Comparison of ENCODE assay signal across 15 cellular contexts in genomic region chr12:109147954-109148353, GRCh38. TPM values are rescaled to one million over a fixed set of nuclear protein-coding genes. Genes with fewer than 3 reads are reported as not detected.
DNase-seq lines count a peak whose midpoint lies in the region; ATAC-seq and TF ChIP-seq lines count a peak whose summit lies in the region.
"Had no signal": no experiment of that assay in that cellular context is flagged by ENCODE, and none has a peak within 500 bp of the region (broad histone marks: within the 10 kb centered on the region; RNA-seq: fewer than 3 reads in every experiment).

No MANE protein-coding gene starts in this region.

- intact Hi-C loops in heart left ventricle (cut with DNase I), result no loop called here
- intact Hi-C loops in psoas muscle (cut with DNase I), result no loop called here
- intact Hi-C loops in vagina (cut with DNase I), result no loop called here

- no peak overlapping the region for H3K4me3 ChIP-seq in heart left ventricle
- peak overlapping the region; percentile 5 for H3K4me3 ChIP-seq in psoas muscle
- H3K4me3 ChIP-seq in vagina, result no peak overlapping the region
- no peak overlapping the region for H3K4me3 ChIP-seq in GM23338
- H3K4me3 ChIP-seq: pancreas had no signal

- TF ChIP-seq CTCF in brain (conservative IDR thresholded peaks at IDR 0.05), result no peak
- TF ChIP-seq CTCF in heart left ventricle (IDR thresholded peaks at IDR 0.05), result no peak
- TF ChIP-seq CTCF in psoas muscle (IDR thresholded peaks at IDR 0.05), result no peak
- no peak for TF ChIP-seq CTCF in vagina (IDR thresholded peaks at IDR 0.05)
- no peak for TF ChIP-seq CTCF in GM23338 (conservative IDR thresholded peaks at IDR 0.05; ENCODE audit: low read depth in 2 of 2)

- no peak for TF ChIP-seq POLR2A in heart left ventricle (IDR thresholded peaks at IDR 0.05)
- no peak for TF ChIP-seq POLR2A in vagina (IDR thresholded peaks at IDR 0.05)

- H3K4me2 ChIP-seq in GM23338, result no peak overlapping the region

- H3K4me1 Mint-ChIP-seq in brain (peaks cover 13% of the 10 kb centered on the region), GM23338 (no peaks in the 10 kb centered on the region)
- H3K4me1 Mint-ChIP-seq: stimulated activated naive CD8-positive, alpha-beta T cell treated with anti-CD3 and anti-CD28 coated beads, Interleukin-15, amount 100 ng/mL, for 72 hours had no signal

- H3K27me3 ChIP-seq in heart left ventricle (no peaks in the 10 kb centered on the region), psoas muscle (ENCODE audit: insufficient read depth in 3 of 3, low read length in 2 of 3) (no peaks in the 10 kb centered on the region), vagina (no peaks in the 10 kb centered on the region), GM23338 (ENCODE audit: insufficient read depth) (no peaks in the 10 kb centered on the region)
- H3K27me3 ChIP-seq: pancreas had no signal

- H3K79me2 ChIP-seq in GM23338 (replicated peaks; ENCODE audit: insufficient read depth), result no peaks in the 10 kb centered on the region

- no peaks in the 10 kb centered on the region for H3K9me3 ChIP-seq in heart left ventricle
- H3K9me3 ChIP-seq in psoas muscle, result no peaks in the 10 kb centered on the region
- no peaks in the 10 kb centered on the region for H3K9me3 ChIP-seq in vagina
- H3K9me3 ChIP-seq: pancreas had no signal

- peak overlapping the region in 1 of 5 experiments; percentile 6 for H3K4me3 Mint-ChIP-seq in brain
- no peak overlapping the region for H3K4me3 Mint-ChIP-seq in GM23338
- H3K4me3 Mint-ChIP-seq: activated naive CD8-positive, alpha-beta T cell treated with anti-CD3 and anti-CD28 coated beads, Interleukin-2, amount 10 ng/mL, durations not matched to agents 7 days and 5 days; stimulated activated naive CD8-positive, alpha-beta T cell treated with anti-CD3 and anti-CD28 coated beads, Interleukin-15, amount 100 ng/mL, for 72 hours had no signal

- peak overlapping the region in 3 of 5 experiments; percentile 5 to 78 (median 71) for H3K27ac Mint-ChIP-seq in brain
- no peak overlapping the region for H3K27ac Mint-ChIP-seq in GM23338
- H3K27ac Mint-ChIP-seq: activated naive CD8-positive, alpha-beta T cell treated with anti-CD3 and anti-CD28 coated beads, Interleukin-2, amount 10 ng/mL, durations not matched to agents 7 days and 5 days; stimulated activated naive CD8-positive, alpha-beta T cell treated with anti-CD3 and anti-CD28 coated beads, Interleukin-15, amount 100 ng/mL, for 72 hours had no signal

- ATAC-seq in heart left ventricle, result peak; percentile 72 to 91 (median 77)
- peak; percentile 76 to 87 (median 82) for ATAC-seq in psoas muscle
- no peak for ATAC-seq in GM23338
- no peak for ATAC-seq in SK-N-SH treated with all-trans-retinoic acid at 6 μM for 48 hours
- ATAC-seq in GM21447 (IDR thresholded peaks at IDR 0.05; ENCODE audit: unreplicated experiment), result no peak
- ATAC-seq: stimulated activated naive CD8-positive, alpha-beta T cell treated with anti-CD3 and anti-CD28 coated beads, Interleukin-15, amount 100 ng/mL, for 72 hours had no signal

- H3F3A ChIP-seq in GM23338 (replicated peaks; ENCODE audit: low read depth), result no peaks in the 10 kb centered on the region

- DNase-seq in heart left ventricle (peak in 1 of 5 donors; percentile 41), psoas muscle (peak in 1 of 2 donors; percentile 65), vagina (ENCODE audit: extremely low spot score in 2 of 2) (no peak), GM23338 (ENCODE audit: low spot score) (no peak)
- DNase-seq: activated naive CD8-positive, alpha-beta T cell treated with anti-CD3 and anti-CD28 coated beads, Interleukin-2, amount 10 ng/mL, durations not matched to agents 7 days and 5 days; IMR-90; mesendoderm; NCI-H1417; NCI-H526; stimulated activated naive CD8-positive, alpha-beta T cell treated with anti-CD3 and anti-CD28 coated beads, Interleukin-15, amount 100 ng/mL, for 72 hours had no signal

- no peak overlapping the region for H2AFZ ChIP-seq in GM23338

- peaks cover 11% of the 10 kb centered on the region for H3K27me3 Mint-ChIP-seq in brain
- peaks cover 2% of the 10 kb centered on the region for H3K27me3 Mint-ChIP-seq in GM23338 (ENCODE audit: insufficient read depth, low read depth, poor library complexity)
- H3K27me3 Mint-ChIP-seq: stimulated activated naive CD8-positive, alpha-beta T cell treated with anti-CD3 and anti-CD28 coated beads, Interleukin-15, amount 100 ng/mL, for 72 hours had no signal

- no peaks in the 10 kb centered on the region for H3K9me2 ChIP-seq in GM23338 (ENCODE audit: insufficient read depth)

- WGBS in heart left ventricle, 4 donors, result 8 to 32% (median 27%) methylated on average over 2 of the region's 2 CpGs
- WGBS in psoas muscle, 3 donors, result 11 to 25% (median 12%) methylated on average over 2 of the region's 2 CpGs

- H3K9me3 Mint-ChIP-seq in brain, result no peaks in the 10 kb centered on the region
- no peaks in the 10 kb centered on the region for H3K9me3 Mint-ChIP-seq in GM23338
- H3K9me3 Mint-ChIP-seq: activated naive CD8-positive, alpha-beta T cell treated with anti-CD3 and anti-CD28 coated beads, Interleukin-2, amount 10 ng/mL, durations not matched to agents 7 days and 5 days; stimulated activated naive CD8-positive, alpha-beta T cell treated with anti-CD3 and anti-CD28 coated beads, Interleukin-15, amount 100 ng/mL, for 72 hours had no signal

- peaks cover 0 to 51% (median 16%) of the 10 kb centered on the region in 12 donors for H3K4me1 ChIP-seq in heart left ventricle
- H3K4me1 ChIP-seq in psoas muscle, result peaks cover 83% of the 10 kb centered on the region
- peaks cover 27% of the 10 kb centered on the region for H3K4me1 ChIP-seq in vagina
- no peaks in the 10 kb centered on the region for H3K4me1 ChIP-seq in GM23338 (ENCODE audit: insufficient read depth)

- H3K36me3 Mint-ChIP-seq in brain (no peaks in the 10 kb centered on the region), GM23338 (ENCODE audit: low read depth) (no peaks in the 10 kb centered on the region)
- H3K36me3 Mint-ChIP-seq: activated naive CD8-positive, alpha-beta T cell treated with anti-CD3 and anti-CD28 coated beads, Interleukin-2, amount 10 ng/mL, durations not matched to agents 7 days and 5 days had no signal

- H3K27ac ChIP-seq in heart left ventricle, result peak overlapping the region in 10 of 12 donors; percentile 28 to 79 (median 54)
- peak overlapping the region; percentile 71 for H3K27ac ChIP-seq in psoas muscle
- peak overlapping the region; percentile 56 for H3K27ac ChIP-seq in vagina
- no peak overlapping the region for H3K27ac ChIP-seq in GM23338 (ENCODE audit: low read depth)
- H3K27ac ChIP-seq: pancreas, VCaP had no signal

- H4K20me1 ChIP-seq in GM23338 (replicated peaks; ENCODE audit: insufficient read depth), result no peaks in the 10 kb centered on the region

- H3K36me3 ChIP-seq in heart left ventricle (peaks cover 0 to 36% (median 2%) of the 10 kb centered on the region in 9 donors), psoas muscle (ENCODE audit: insufficient read depth in 1 of 2, low read depth in 1 of 2) (peaks cover 0 to 15% of the 10 kb centered on the region in 2 donors), vagina (no peaks in the 10 kb centered on the region), GM23338 (ENCODE audit: insufficient read depth) (no peaks in the 10 kb centered on the region)
- H3K36me3 ChIP-seq: pancreas had no signal

TF ChIP-seq in GM23338, 12 proteins besides CTCF, POLR2A, EP300 and RAD21 (continues in another document):
- no peak for TF ChIP-seq STAT1 (IDR thresholded peaks at IDR 0.05; ENCODE audit: unreplicated experiment)
- TF ChIP-seq, protein P1, sequence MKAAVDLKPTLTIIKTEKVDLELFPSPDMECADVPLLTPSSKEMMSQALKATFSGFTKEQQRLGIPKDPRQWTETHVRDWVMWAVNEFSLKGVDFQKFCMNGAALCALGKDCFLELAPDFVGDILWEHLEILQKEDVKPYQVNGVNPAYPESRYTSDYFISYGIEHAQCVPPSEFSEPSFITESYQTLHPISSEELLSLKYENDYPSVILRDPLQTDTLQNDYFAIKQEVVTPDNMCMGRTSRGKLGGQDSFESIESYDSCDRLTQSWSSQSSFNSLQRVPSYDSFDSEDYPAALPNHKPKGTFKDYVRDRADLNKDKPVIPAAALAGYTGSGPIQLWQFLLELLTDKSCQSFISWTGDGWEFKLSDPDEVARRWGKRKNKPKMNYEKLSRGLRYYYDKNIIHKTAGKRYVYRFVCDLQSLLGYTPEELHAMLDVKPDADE (IDR thresholded peaks at IDR 0.05), result no peak

TF ChIP-seq in SK-N-SH treated with all-trans-retinoic acid at 6 μM for 48 hours, 23 proteins besides CTCF, POLR2A, EP300 and RAD21 (continues in another document):
- TF ChIP-seq ESRRG (CRISPR knock-in tag; IDR thresholded peaks at IDR 0.05), result no peak

RNA-seq across cellular contexts. Expression of gene ACACB, which starts 31.6 kb away (rescaled TPM):
- polyA plus RNA-seq in brain (ENCODE audit: insufficient read depth, low read depth, low replicate concordance) (5.2 TPM), heart left ventricle (100 to 1,000 TPM in 1 of 2 donors, 10 to 100 TPM in 1; 29.9 to 119 TPM), psoas muscle (100 to 1,000 TPM in 2 of 3 donors, 10 to 100 TPM in 1; 27.0 to 275 (median 136) TPM), GM23338 (2016; fragmentation: Nextera tagmentation; extraction: Ambion mirVana) (5.2 and 6.2 TPM in 2 replicates)
- total RNA-seq in heart left ventricle (100 to 1,000 TPM in 6 of 9 donors, 10 to 100 TPM in 3; 77.3 to 176 (median 135) TPM), psoas muscle (100 to 1,000 TPM; 113 to 503 (median 331) TPM), vagina (130 TPM)
- total RNA-seq in GM23338 (2014; rRNA removed; shearing (Covaris generic)), result 14.5 and 15.4 TPM in 2 replicates

RNA-seq across cellular contexts. Expression of gene UNG, which starts 50.6 kb away (rescaled TPM):
- 68.8 TPM for polyA plus RNA-seq in brain (ENCODE audit: insufficient read depth, low read depth, low replicate concordance)
- 10 to 100 TPM; 20.9 to 37.8 (median 25.3) TPM for total RNA-seq in heart left ventricle
- polyA plus RNA-seq in heart left ventricle, result 10 to 100 TPM; 14.5 to 27.8 TPM
- total RNA-seq in psoas muscle, result 10 to 100 TPM; 40.4 to 68.9 (median 42.1) TPM
- 10 to 100 TPM; 34.3 to 93.1 (median 36.7) TPM for polyA plus RNA-seq in psoas muscle
- 29.2 TPM for total RNA-seq in vagina
- total RNA-seq in GM23338 (2014; rRNA removed; shearing (Covaris generic)), result 209 and 278 TPM in 2 replicates
- 90.5 and 94.2 TPM in 2 replicates for polyA plus RNA-seq in GM23338 (2016; fragmentation: Nextera tagmentation; extraction: Ambion mirVana)

RNA-seq across cellular contexts. Expression of gene ALKBH2, which starts 54.7 kb away (rescaled TPM):
- polyA plus RNA-seq in brain (ENCODE audit: insufficient read depth, low read depth, low replicate concordance) (20.9 TPM), heart left ventricle (10 to 100 TPM; 16.8 to 18.0 TPM), psoas muscle (10 to 100 TPM; 28.0 to 50.4 (median 28.5) TPM), GM23338 (2016; fragmentation: Nextera tagmentation; extraction: Ambion mirVana) (34.4 and 35.9 TPM in 2 replicates)
- total RNA-seq in heart left ventricle (1 to 10 TPM; 5.1 to 9.4 (median 7.1) TPM), psoas muscle (10 to 100 TPM in 3 of 4 donors, 1 to 10 TPM in 1; 7.3 to 25.3 (median 17.7) TPM), vagina (14.5 TPM)
- 15.9 and 16.4 TPM in 2 replicates for total RNA-seq in GM23338 (2014; rRNA removed; shearing (Covaris generic))

Comparison
In these comparisons a context has a peak if more than half of its experiments do, and no peak if none do; other contexts are left out.
1. ATAC-seq: peak in heart left ventricle (4 of 4) and psoas muscle (4 of 4); none in GM23338 (single experiment), SK-N-SH treated with all-trans-retinoic acid at 6 μM for 48 hours (single experiment) and GM21447 (single experiment).